Comparison of ENCODE assay signal across 8 cellular contexts in the genomic region with DNA sequence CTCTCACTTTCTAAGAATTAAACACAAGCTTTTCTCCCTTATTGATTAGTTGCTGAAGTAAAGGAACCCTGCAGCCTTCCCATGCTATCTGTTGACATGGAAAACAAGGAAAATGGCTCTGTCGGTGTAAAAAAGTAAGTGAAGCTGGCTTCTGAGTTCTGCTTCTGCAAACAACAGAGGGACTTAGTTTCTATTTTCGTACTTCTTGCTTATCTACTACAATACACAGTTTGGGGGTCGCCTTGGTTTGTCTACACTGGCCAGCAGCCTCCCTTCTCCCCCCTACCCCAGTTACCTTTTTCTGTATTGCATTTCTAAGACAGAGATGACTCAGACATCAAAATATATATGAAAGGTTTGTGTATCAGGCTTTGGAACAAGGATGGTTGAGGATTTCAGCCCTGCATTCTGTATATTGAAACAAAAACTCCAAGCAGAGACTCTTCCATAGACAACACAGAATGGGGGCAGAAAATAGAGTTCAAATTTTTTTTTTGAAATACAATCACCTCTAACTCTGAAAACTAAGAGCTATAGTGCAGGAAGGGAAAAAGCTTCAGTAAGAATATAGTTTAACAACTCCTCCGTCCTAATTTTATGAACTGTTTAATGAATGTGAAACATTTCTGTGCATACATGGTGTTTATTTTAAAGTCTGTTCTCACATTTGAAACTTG. TPM values are rescaled to one million over a fixed set of nuclear protein-coding genes. Genes with fewer than 3 reads are reported as not detected.
DNase-seq lines count a peak whose midpoint lies in the region; ATAC-seq and TF ChIP-seq lines count a peak whose summit lies in the region.

No MANE protein-coding gene starts in this region.

- H3K4me3 ChIP-seq in GM06990 (replicated peaks; ENCODE audit: low read depth, low read length) (peak overlapping the region; percentile 40), NB4 (ENCODE audit: low read depth, low read length) (peak overlapping the region; percentile 50), choroid plexus epithelial cell (ENCODE audit: low read depth, low read length) (peak overlapping the region; percentile 54), neuron (ENCODE audit: low read length) (peak overlapping the region; percentile 28)

- no peak for ATAC-seq in GM21381 (IDR thresholded peaks at IDR 0.05; ENCODE audit: unreplicated experiment)

- H3K36me3 ChIP-seq in GM06990 (ENCODE audit: control insufficient read depth, insufficient read depth, low read length) (no peaks in the 10 kb centered on the region), neuron (ENCODE audit: insufficient read depth, low read length) (no peaks in the 10 kb centered on the region)

- peaks cover 25% of the 10 kb centered on the region for H3K4me1 ChIP-seq in neuron (ENCODE audit: insufficient read depth, low read length)

- TF ChIP-seq CTCF in GM06990 (IDR thresholded peaks at IDR 0.05; ENCODE audit: insufficient read depth, low read length, poor library complexity, severe bottlenecking) (no peak), NB4 (IDR thresholded peaks at IDR 0.05; ENCODE audit: low read depth, low read length) (no peak), choroid plexus epithelial cell (conservative IDR thresholded peaks at IDR 0.05; ENCODE audit: low read depth, low read length) (no peak), GM13976 (IDR thresholded peaks at IDR 0.05; ENCODE audit: borderline replicate concordance, control extremely low read depth, extremely low read depth, insufficient read depth, missing control alignments) (no peak)

- in situ Hi-C loops in GM13976 (cut with MboI; ENCODE audit: low sequenced_read_pairs, unreplicated experiment) = no loop called here

- no peak for DNase-seq in GM06990 (ENCODE audit: extremely low read depth, insufficient read length)
- no peak for DNase-seq in NB4 (ENCODE audit: low read depth)
- DNase-seq in choroid plexus epithelial cell (ENCODE audit: low read depth) = peak; percentile 33
- DNase-seq in GM13976 (ENCODE audit: low spot score) = no peak
- no peak for DNase-seq in activated effector memory CD4-positive, alpha-beta T cell treated with Interleukin-2 at 50 U/mL for 16 hours
- DNase-seq in A172 (ENCODE audit: low spot score) = no peak

- no peaks in the 10 kb centered on the region for H3K9me3 ChIP-seq in neuron (ENCODE audit: low read length)

- H3K27me3 ChIP-seq in GM06990 (replicated peaks; ENCODE audit: control insufficient read depth, insufficient read depth, low read length) = no peaks in the 10 kb centered on the region
- no peaks in the 10 kb centered on the region for H3K27me3 ChIP-seq in neuron (ENCODE audit: insufficient read depth, low read length)

- H2AFZ ChIP-seq in neuron (ENCODE audit: low read depth, low read length) = peak overlapping the region; percentile 98

- TF ChIP-seq POLR2A in NB4 (IDR thresholded peaks at IDR 0.05; ENCODE audit: extremely low read depth, insufficient read length) = no peak

RNA-seq across cellular contexts. Expression of a gene that starts 1.8 kb away (rescaled TPM):
- total RNA-seq in A172 (2014; rRNA removed; shearing (Covaris generic)) = 0.24 and 0.93 TPM in 2 replicates
